Comparison of ENCODE assay signal across 8 cellular contexts in genomic region chr1:78145105-78145580, GRCh38.
DNase-seq lines count a peak whose midpoint lies in the region; ATAC-seq and TF ChIP-seq lines count a peak whose summit lies in the region.

No MANE protein-coding gene starts in this region.

- intact Hi-C loops in left lung (cut with DNase I) = loop anchor here in 1 of 2 donors (5.0 kb wide), 1 partner anchor 462 kb away; no protein-coding TSS in a partner anchor

- no peaks in the 10 kb centered on the region for H3K9me3 ChIP-seq in SK-N-MC (ENCODE audit: low read depth, low read length)
- H3K9me3 ChIP-seq in left lung = no peaks in the 10 kb centered on the region

- no peaks in the 10 kb centered on the region for H3K27me3 ChIP-seq in left lung

- DNase-seq in AG08395 (ENCODE audit: low spot score) = peak; percentile 78
- peak; percentile 84 for DNase-seq in M059J (ENCODE audit: low read depth)
- DNase-seq in SK-N-MC (ENCODE audit: low read depth, low spot score) = no peak
- peak; percentile 92 for DNase-seq in choroid plexus epithelial cell (ENCODE audit: low read depth)
- peak in 1 of 2 donors; percentile 37 for DNase-seq in left lung
- DNase-seq in stimulated activated naive CD8-positive, alpha-beta T cell treated with anti-CD3 and anti-CD28 coated beads, Interleukin-15, Interleukin-2, amounts not matched to agents 100 U/mL and 50 U/mL, for 24 hours = peak; percentile 30

- H3K4me3 ChIP-seq in GM12875 (ENCODE audit: low read depth, low read length) = no peak overlapping the region
- peak overlapping the region; percentile 49; the same call in 1 of the 2 replicates for H3K4me3 ChIP-seq in SK-N-MC
- H3K4me3 ChIP-seq in choroid plexus epithelial cell (ENCODE audit: low read depth, low read length) = no peak overlapping the region
- H3K4me3 ChIP-seq in left lung = no peak overlapping the region

- H3K27ac ChIP-seq in SK-N-MC (0 out of 2 replicates have a peak overlapping the region, but pooled peaks have one; percentile 70), left lung (no peak overlapping the region)

- peak overlapping the region; percentile 11 for H3K9ac ChIP-seq in SK-N-MC (ENCODE audit: insufficient read length)

- no peaks in the 10 kb centered on the region for H3K36me3 ChIP-seq in SK-N-MC (ENCODE audit: insufficient read depth, low read length)
- H3K36me3 ChIP-seq in left lung = no peaks in the 10 kb centered on the region

- peak; percentile 65 for ATAC-seq in HG02571 (IDR thresholded peaks at IDR 0.05; ENCODE audit: unreplicated experiment)
- ATAC-seq in left lung = peak; percentile 88
- peak; percentile 65 for ATAC-seq in stimulated activated naive CD8-positive, alpha-beta T cell treated with anti-CD3 and anti-CD28 coated beads, Interleukin-15, Interleukin-2, amounts not matched to agents 100 U/mL and 50 U/mL, for 24 hours

- TF ChIP-seq CTCF in GM12875 (IDR thresholded peaks at IDR 0.05; ENCODE audit: borderline replicate concordance, insufficient read depth, low read depth, low read length) (peak; percentile 75), choroid plexus epithelial cell (conservative IDR thresholded peaks at IDR 0.05; ENCODE audit: low read depth, low read length) (peak; percentile 97), left lung (IDR thresholded peaks at IDR 0.05) (peak; percentile 54 to 82)

- H3K4me1 ChIP-seq in left lung = peaks cover 0 to 4% of the 10 kb centered on the region in 2 donors
